ENCODE assay signal across 24 cellular contexts in genomic region chr15:71548317-71548908, GRCh38.
DNase-seq lines count a peak whose midpoint lies in the region; ATAC-seq and TF ChIP-seq lines count a peak whose summit lies in the region.
"Had no signal": no experiment of that assay in that cellular context is flagged by ENCODE, and none has a peak within 500 bp of the region (broad histone marks: within the 10 kb centered on the region; RNA-seq: fewer than 3 reads in every experiment).

No MANE protein-coding gene starts in this region.

- H3K9me3 Mint-ChIP-seq in type B pancreatic cell, result peaks cover 5% of the 10 kb centered on the region
- H3K9me3 Mint-ChIP-seq: activated CD4-positive, alpha-beta T cell treated with anti-CD3 and anti-CD28 coated beads, Interleukin-2, amount 10 ng/mL, durations not matched to agents 7 days and 5 days; activated naive CD8-positive, alpha-beta T cell treated with anti-CD3 and anti-CD28 coated beads, Interleukin-2, amount 10 ng/mL, durations not matched to agents 7 days and 5 days; activated T-helper 17 cell treated with anti-CD3 and anti-CD28 coated beads, Interleukin-2, amount 50 U/mL, for 72 hours; natural killer cell had no signal

- H3K9me3 ChIP-seq in SK-N-SH, result no peaks in the 10 kb centered on the region
- no peaks in the 10 kb centered on the region for H3K9me3 ChIP-seq in ectodermal cell (ENCODE audit: control insufficient read depth, low read length)
- H3K9me3 ChIP-seq: A549, Peyer's patch, SJSA1 had no signal

- H3K27ac ChIP-seq in SK-N-SH (ENCODE audit: low read depth in 2 of 2, low read length in 1 of 2) (no peak overlapping the region), ectodermal cell (ENCODE audit: insufficient read depth, low read depth, low read length, poor library complexity, severe bottlenecking) (peak overlapping the region; percentile 61)
- H3K27ac ChIP-seq: A549, Peyer's patch, SJSA1, VCaP had no signal

- DNase-seq in SK-N-SH (no peak), left kidney (ENCODE audit: low read depth, low spot score) (peak; percentile 34), type B pancreatic cell (ENCODE audit: extremely low spot score, unreplicated experiment) (no peak), SKM-1 treated with dmso at 0.1 percent for 144 hours (lab: John Stamatoyannopoulos, UW; ENCODE audit: unreplicated experiment) (no peak)
- DNase-seq in activated CD4-positive, alpha-beta T cell treated with anti-CD3 and anti-CD28 coated beads, Interleukin-2, amount 50 U/mL, for 4 hours, result no peak
- DNase-seq: activated CD4-positive, alpha-beta T cell treated with anti-CD3 and anti-CD28 coated beads, Interleukin-2, amount 10 ng/mL, durations not matched to agents 7 days and 5 days; activated naive CD8-positive, alpha-beta T cell treated with anti-CD3 and anti-CD28 coated beads, Interleukin-2, amount 10 ng/mL, durations not matched to agents 7 days and 5 days; DMS79; effector CD8-positive, alpha-beta T cell; natural killer cell; NCI-H187; Peyer's patch; small intestine; stimulated activated naive CD4-positive, alpha-beta T cell; T-helper 2 cell had no signal

- peaks cover 13% of the 10 kb centered on the region for H3K36me3 Mint-ChIP-seq in type B pancreatic cell
- H3K36me3 Mint-ChIP-seq: activated naive CD8-positive, alpha-beta T cell treated with anti-CD3 and anti-CD28 coated beads, Interleukin-2, amount 10 ng/mL, durations not matched to agents 7 days and 5 days; natural killer cell had no signal

- WGBS in SK-N-SH (ENCODE audit: low lambda C conversion rate), result 76% methylated on average over 8 of the region's 8 CpGs
- 61 to 67% methylated on average over 8 of the region's 8 CpGs for WGBS in ectodermal cell, 2 experiments

- H3K4me3 Mint-ChIP-seq in type B pancreatic cell, result peak overlapping the region; percentile 77
- H3K4me3 Mint-ChIP-seq: activated CD4-positive, alpha-beta T cell treated with anti-CD3 and anti-CD28 coated beads, Interleukin-2, amount 10 ng/mL, durations not matched to agents 7 days and 5 days; activated naive CD8-positive, alpha-beta T cell treated with anti-CD3 and anti-CD28 coated beads, Interleukin-2, amount 10 ng/mL, durations not matched to agents 7 days and 5 days; activated T-helper 17 cell treated with anti-CD3 and anti-CD28 coated beads, Interleukin-2, amount 50 U/mL, for 72 hours; natural killer cell had no signal

- peak overlapping the region; percentile 56 for H3K27ac Mint-ChIP-seq in type B pancreatic cell
- H3K27ac Mint-ChIP-seq: activated CD4-positive, alpha-beta T cell treated with anti-CD3 and anti-CD28 coated beads, Interleukin-2, amount 10 ng/mL, durations not matched to agents 7 days and 5 days; activated naive CD8-positive, alpha-beta T cell treated with anti-CD3 and anti-CD28 coated beads, Interleukin-2, amount 10 ng/mL, durations not matched to agents 7 days and 5 days; activated T-helper 17 cell treated with anti-CD3 and anti-CD28 coated beads, Interleukin-2, amount 50 U/mL, for 72 hours; natural killer cell; progenitor cell of endocrine pancreas had no signal

- no peaks in the 10 kb centered on the region for H3K79me2 ChIP-seq in SK-N-SH (ENCODE audit: insufficient read depth)

- no peak overlapping the region for H2AFZ ChIP-seq in SK-N-SH (ENCODE audit: low read depth)

- TF ChIP-seq CTCF in SK-N-SH (IDR thresholded peaks at IDR 0.05) (no peak), type B pancreatic cell (conservative IDR thresholded peaks at IDR 0.05) (no peak)

- TF ChIP-seq RAD21 in SK-N-SH (IDR thresholded peaks at IDR 0.05; ENCODE audit: low read length), result no peak

- peaks cover 50% of the 10 kb centered on the region for H3K4me1 Mint-ChIP-seq in type B pancreatic cell (ENCODE audit: unreplicated experiment)
- H3K4me1 Mint-ChIP-seq: activated CD4-positive, alpha-beta T cell treated with anti-CD3 and anti-CD28 coated beads, Interleukin-2, amount 10 ng/mL, durations not matched to agents 7 days and 5 days; activated naive CD8-positive, alpha-beta T cell treated with anti-CD3 and anti-CD28 coated beads, Interleukin-2, amount 10 ng/mL, durations not matched to agents 7 days and 5 days; activated T-helper 17 cell treated with anti-CD3 and anti-CD28 coated beads, Interleukin-2, amount 50 U/mL, for 72 hours; natural killer cell had no signal

- H3K27me3 Mint-ChIP-seq in type B pancreatic cell, result peaks cover 3% of the 10 kb centered on the region

- no peak overlapping the region for H3K4me2 ChIP-seq in SK-N-SH
- H3K4me2 ChIP-seq: A549 had no signal

- H4K20me1 ChIP-seq in SK-N-SH (ENCODE audit: insufficient read depth), result no peaks in the 10 kb centered on the region

- CTCF ChIA-PET in SK-N-SH (lab: Yijun Ruan, JAX), result interaction anchor here (0.6 to 1.7 kb wide), 3 partner anchors 27 to 204 kb away, joined by 3 to 5 read pairs (median 3); no protein-coding TSS in a partner anchor

- no peaks in the 10 kb centered on the region for H3K9me2 ChIP-seq in SK-N-SH

- ATAC-seq in SK-N-SH treated with all-trans-retinoic acid at 6 μM for 48 hours (0 out of 3 replicates have a peak, but pooled peaks have one; percentile 24), GM18909 (IDR thresholded peaks at IDR 0.05; ENCODE audit: poor library complexity, unreplicated experiment) (no peak)
- ATAC-seq: A549; activated T-helper 17 cell treated with anti-CD3 and anti-CD28 coated beads, Interleukin-2, amount 50 U/mL, for 72 hours; left lobe of liver; natural killer cell had no signal

- TF ChIP-seq EP300 in SK-N-SH (IDR thresholded peaks at IDR 0.05; ENCODE audit: borderline replicate concordance in 1 of 2, low read depth in 1 of 2, low read length in 1 of 2), result no peak

- H3F3A ChIP-seq in SK-N-SH (replicated peaks; ENCODE audit: insufficient read depth), result no peaks in the 10 kb centered on the region

- H3K9ac ChIP-seq in SK-N-SH, result no peak overlapping the region

- no peaks in the 10 kb centered on the region for H3K27me3 ChIP-seq in SK-N-SH (ENCODE audit: insufficient read depth)
- H3K27me3 ChIP-seq in ectodermal cell (ENCODE audit: control insufficient read depth, insufficient read depth, low read length, poor library complexity, severe bottlenecking), result no peaks in the 10 kb centered on the region
- H3K27me3 ChIP-seq: Peyer's patch, SJSA1 had no signal

- H3K4me1 ChIP-seq in SK-N-SH (ENCODE audit: control insufficient read depth in 1 of 2, insufficient read depth in 2 of 2, low read depth in 1 of 2, low read length in 1 of 2) (peaks cover 0 to 9% of the 10 kb centered on the region in 2 experiments; a peak in 1 of 4 replicates), ectodermal cell (ENCODE audit: control insufficient read depth, insufficient read depth, low read length) (peaks cover 15% of the 10 kb centered on the region)
- H3K4me1 ChIP-seq: A549, Peyer's patch had no signal

- H3K4me3 ChIP-seq in SK-N-SH (ENCODE audit: low read depth in 2 of 2, low read length in 1 of 2) (no peak overlapping the region), ectodermal cell (ENCODE audit: insufficient read depth, low read depth, low read length) (no peak overlapping the region)
- H3K4me3 ChIP-seq: A549, Peyer's patch, SJSA1 had no signal

- H3K36me3 ChIP-seq in SK-N-SH (replicated peaks in 1 of 2; ENCODE audit: control insufficient read depth in 1 of 2, insufficient read depth in 2 of 2, low read length in 1 of 2), result no peaks in the 10 kb centered on the region
- H3K36me3 ChIP-seq in ectodermal cell (ENCODE audit: control insufficient read depth, insufficient read depth, low read length), result no peaks in the 10 kb centered on the region
- H3K36me3 ChIP-seq: Peyer's patch, SJSA1 had no signal

- POLR2A ChIA-PET in SK-N-SH (lab: Yijun Ruan, JAX), result no interaction called here

TF ChIP-seq in SK-N-SH treated with all-trans-retinoic acid at 6 μM for 48 hours, 23 proteins besides CTCF, POLR2A, EP300 and RAD21:
- TF ChIP-seq RARB (CRISPR knock-in tag; IDR thresholded peaks at IDR 0.05), result no peak
- no peak for TF ChIP-seq ZFP3 (CRISPR knock-in tag; IDR thresholded peaks at IDR 0.05)
TF ChIP-seq in SK-N-SH treated with all-trans-retinoic acid at 6 μM for 48 hours: peak in this region for 0.

TF ChIP-seq in SK-N-SH, 30 proteins besides CTCF, POLR2A, EP300 and RAD21:
- no peak for TF ChIP-seq RCOR1 (IDR thresholded peaks at IDR 0.05; ENCODE audit: low read length)
